8 cellular contexts compared by ENCODE assay signal in the genomic region with DNA sequence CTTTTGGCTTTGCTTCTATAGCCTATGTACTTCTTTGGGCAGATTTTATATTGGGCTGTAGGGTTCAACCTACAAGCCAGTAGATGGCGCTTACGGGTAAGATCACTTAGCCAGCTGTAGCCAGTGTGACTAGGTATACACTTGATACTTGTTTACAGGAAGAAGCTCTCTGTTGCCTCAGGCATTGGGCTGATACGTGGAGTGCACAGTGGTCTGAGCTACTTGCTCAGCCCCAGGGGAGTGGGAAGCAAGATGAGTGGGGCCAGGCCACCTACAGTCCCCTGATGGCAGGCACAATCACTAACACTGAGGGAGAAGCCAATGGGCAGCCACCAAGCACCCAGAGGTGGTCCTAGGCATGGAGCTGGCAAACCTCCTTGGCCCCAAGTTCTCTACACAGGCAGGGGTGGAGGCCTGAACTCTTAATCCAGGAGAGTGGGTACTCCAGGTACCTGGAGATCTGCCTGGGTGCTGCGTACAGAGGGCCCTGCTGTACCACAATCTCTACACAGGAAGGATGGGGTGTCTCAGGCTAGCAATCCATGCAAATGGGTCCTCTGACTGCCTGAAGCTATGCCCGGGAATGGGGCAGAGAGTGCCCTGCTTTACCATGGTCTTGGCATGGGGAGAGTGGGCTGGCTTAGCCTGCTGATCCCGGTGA.
A peak's percentile ranks its signal among the peaks of the same experiment; 100 is the strongest.
DNase-seq lines count a peak whose midpoint lies in the region; ATAC-seq lines count a peak whose summit lies in the region.

No MANE protein-coding gene starts in this region.

- H3K27ac Mint-ChIP-seq in activated T-helper 17 cell treated with anti-CD3 and anti-CD28 coated beads, Interleukin-2, amount 50 U/mL, for 72 hours = peak overlapping the region; percentile 76

- peak; percentile 62 for ATAC-seq in GM21423 (IDR thresholded peaks at IDR 0.05; ENCODE audit: unreplicated experiment)
- peak; percentile 81 for ATAC-seq in activated T-helper 17 cell treated with anti-CD3 and anti-CD28 coated beads, Interleukin-2, amount 50 U/mL, for 72 hours (replicated peaks)

- DNase-seq in DMS 273 (lab: John Stamatoyannopoulos, UW; ENCODE audit: unreplicated experiment) = peak; percentile 67
- DNase-seq in DMS 273 treated with DMSO at 0.1 percent for 48 hours (lab: John Stamatoyannopoulos, UW) = no peak
- DNase-seq in NCI-H146 (lab: John Stamatoyannopoulos, UW) = peak; percentile 86
- peak; percentile 61 for DNase-seq in kidney tubule cell (ENCODE audit: low spot score)
- DNase-seq in head of caudate nucleus = no peak
- DNase-seq in NCI-H1694 (lab: John Stamatoyannopoulos, UW) = no peak

- intact Hi-C loops in head of caudate nucleus (cut with DNase I) = no loop called here

- H3K27me3 Mint-ChIP-seq in activated T-helper 17 cell treated with anti-CD3 and anti-CD28 coated beads, Interleukin-2, amount 50 U/mL, for 72 hours = no peaks in the 10 kb centered on the region

- peaks cover 12% of the 10 kb centered on the region for H3K4me1 Mint-ChIP-seq in activated T-helper 17 cell treated with anti-CD3 and anti-CD28 coated beads, Interleukin-2, amount 50 U/mL, for 72 hours

- H3K36me3 Mint-ChIP-seq in activated T-helper 17 cell treated with anti-CD3 and anti-CD28 coated beads, Interleukin-2, amount 50 U/mL, for 72 hours (ENCODE audit: low read depth) = peaks cover 6% of the 10 kb centered on the region

- H3K9me3 Mint-ChIP-seq in activated T-helper 17 cell treated with anti-CD3 and anti-CD28 coated beads, Interleukin-2, amount 50 U/mL, for 72 hours = no peaks in the 10 kb centered on the region

- H3K4me3 Mint-ChIP-seq in activated T-helper 17 cell treated with anti-CD3 and anti-CD28 coated beads, Interleukin-2, amount 50 U/mL, for 72 hours = no peak overlapping the region

Comparison
In these comparisons a context has a peak if more than half of its experiments do, and no peak if none do; other contexts are left out.
1. DNase-seq: peak in DMS 273 (single experiment), NCI-H146 (single experiment) and kidney tubule cell (single experiment); none in DMS 273 treated with DMSO at 0.1 percent for 48 hours (single experiment), head of caudate nucleus (0 of 42) and NCI-H1694 (single experiment).